In the genomic region with DNA sequence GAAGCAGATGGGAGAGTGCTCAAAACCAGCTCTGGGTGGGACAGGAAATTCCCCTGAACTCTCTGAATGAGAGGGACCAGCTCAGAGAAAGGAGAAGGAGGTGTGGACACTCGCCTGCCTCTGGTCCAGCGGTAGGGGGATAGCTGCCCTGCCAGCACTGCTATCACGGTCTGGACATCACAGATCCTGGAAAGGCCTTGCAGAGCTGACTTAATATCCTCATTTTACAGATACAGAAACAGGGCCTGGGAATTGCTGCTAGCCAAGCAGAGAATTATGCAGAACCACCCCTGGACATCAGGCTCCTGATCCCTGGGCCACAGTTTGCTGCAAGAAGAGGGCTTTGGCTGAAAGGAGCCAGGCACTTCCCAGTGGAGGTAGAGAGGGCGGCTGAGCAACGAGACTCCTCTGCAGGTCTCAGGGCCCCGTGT, we compare ENCODE assay signal across 1 cellular context.
TF ChIP-seq lines count a peak whose summit lies in the region.

No MANE protein-coding gene starts in this region.

TF ChIP-seq in GM12878, 131 proteins besides CTCF, POLR2A, EP300 and RAD21 (continued from another document and continues in another):
- TF ChIP-seq, protein P1, sequence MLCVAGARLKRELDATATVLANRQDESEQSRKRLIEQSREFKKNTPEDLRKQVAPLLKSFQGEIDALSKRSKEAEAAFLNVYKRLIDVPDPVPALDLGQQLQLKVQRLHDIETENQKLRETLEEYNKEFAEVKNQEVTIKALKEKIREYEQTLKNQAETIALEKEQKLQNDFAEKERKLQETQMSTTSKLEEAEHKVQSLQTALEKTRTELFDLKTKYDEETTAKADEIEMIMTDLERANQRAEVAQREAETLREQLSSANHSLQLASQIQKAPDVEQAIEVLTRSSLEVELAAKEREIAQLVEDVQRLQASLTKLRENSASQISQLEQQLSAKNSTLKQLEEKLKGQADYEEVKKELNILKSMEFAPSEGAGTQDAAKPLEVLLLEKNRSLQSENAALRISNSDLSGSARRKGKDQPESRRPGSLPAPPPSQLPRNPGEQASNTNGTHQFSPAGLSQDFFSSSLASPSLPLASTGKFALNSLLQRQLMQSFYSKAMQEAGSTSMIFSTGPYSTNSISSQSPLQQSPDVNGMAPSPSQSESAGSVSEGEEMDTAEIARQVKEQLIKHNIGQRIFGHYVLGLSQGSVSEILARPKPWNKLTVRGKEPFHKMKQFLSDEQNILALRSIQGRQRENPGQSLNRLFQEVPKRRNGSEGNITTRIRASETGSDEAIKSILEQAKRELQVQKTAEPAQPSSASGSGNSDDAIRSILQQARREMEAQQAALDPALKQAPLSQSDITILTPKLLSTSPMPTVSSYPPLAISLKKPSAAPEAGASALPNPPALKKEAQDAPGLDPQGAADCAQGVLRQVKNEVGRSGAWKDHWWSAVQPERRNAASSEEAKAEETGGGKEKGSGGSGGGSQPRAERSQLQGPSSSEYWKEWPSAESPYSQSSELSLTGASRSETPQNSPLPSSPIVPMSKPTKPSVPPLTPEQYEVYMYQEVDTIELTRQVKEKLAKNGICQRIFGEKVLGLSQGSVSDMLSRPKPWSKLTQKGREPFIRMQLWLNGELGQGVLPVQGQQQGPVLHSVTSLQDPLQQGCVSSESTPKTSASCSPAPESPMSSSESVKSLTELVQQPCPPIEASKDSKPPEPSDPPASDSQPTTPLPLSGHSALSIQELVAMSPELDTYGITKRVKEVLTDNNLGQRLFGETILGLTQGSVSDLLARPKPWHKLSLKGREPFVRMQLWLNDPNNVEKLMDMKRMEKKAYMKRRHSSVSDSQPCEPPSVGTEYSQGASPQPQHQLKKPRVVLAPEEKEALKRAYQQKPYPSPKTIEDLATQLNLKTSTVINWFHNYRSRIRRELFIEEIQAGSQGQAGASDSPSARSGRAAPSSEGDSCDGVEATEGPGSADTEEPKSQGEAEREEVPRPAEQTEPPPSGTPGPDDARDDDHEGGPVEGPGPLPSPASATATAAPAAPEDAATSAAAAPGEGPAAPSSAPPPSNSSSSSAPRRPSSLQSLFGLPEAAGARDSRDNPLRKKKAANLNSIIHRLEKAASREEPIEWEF (IDR thresholded peaks at IDR 0.05; ENCODE audit: insufficient replicate concordance, low read depth, low read length) = peak; percentile 34
- no peak for TF ChIP-seq POLR2AphosphoS2 (IDR thresholded peaks at IDR 0.05; ENCODE audit: low read depth, low read length)
- no peak for TF ChIP-seq SIN3A (IDR thresholded peaks at IDR 0.05; ENCODE audit: low read depth, low read length)
- TF ChIP-seq HCFC1 (IDR thresholded peaks at IDR 0.05; ENCODE audit: low read length) = no peak
- TF ChIP-seq, protein P2, sequence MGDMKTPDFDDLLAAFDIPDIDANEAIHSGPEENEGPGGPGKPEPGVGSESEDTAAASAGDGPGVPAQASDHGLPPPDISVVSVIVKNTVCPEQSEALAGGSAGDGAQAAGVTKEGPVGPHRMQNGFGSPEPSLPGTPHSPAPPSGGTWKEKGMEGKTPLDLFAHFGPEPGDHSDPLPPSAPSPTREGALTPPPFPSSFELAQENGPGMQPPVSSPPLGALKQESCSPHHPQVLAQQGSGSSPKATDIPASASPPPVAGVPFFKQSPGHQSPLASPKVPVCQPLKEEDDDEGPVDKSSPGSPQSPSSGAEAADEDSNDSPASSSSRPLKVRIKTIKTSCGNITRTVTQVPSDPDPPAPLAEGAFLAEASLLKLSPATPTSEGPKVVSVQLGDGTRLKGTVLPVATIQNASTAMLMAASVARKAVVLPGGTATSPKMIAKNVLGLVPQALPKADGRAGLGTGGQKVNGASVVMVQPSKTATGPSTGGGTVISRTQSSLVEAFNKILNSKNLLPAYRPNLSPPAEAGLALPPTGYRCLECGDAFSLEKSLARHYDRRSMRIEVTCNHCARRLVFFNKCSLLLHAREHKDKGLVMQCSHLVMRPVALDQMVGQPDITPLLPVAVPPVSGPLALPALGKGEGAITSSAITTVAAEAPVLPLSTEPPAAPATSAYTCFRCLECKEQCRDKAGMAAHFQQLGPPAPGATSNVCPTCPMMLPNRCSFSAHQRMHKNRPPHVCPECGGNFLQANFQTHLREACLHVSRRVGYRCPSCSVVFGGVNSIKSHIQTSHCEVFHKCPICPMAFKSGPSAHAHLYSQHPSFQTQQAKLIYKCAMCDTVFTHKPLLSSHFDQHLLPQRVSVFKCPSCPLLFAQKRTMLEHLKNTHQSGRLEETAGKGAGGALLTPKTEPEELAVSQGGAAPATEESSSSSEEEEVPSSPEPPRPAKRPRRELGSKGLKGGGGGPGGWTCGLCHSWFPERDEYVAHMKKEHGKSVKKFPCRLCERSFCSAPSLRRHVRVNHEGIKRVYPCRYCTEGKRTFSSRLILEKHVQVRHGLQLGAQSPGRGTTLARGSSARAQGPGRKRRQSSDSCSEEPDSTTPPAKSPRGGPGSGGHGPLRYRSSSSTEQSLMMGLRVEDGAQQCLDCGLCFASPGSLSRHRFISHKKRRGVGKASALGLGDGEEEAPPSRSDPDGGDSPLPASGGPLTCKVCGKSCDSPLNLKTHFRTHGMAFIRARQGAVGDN (IDR thresholded peaks at IDR 0.05) = 0 out of 2 replicates have a peak, but pooled peaks have one; percentile 29
- TF ChIP-seq, protein P3, sequence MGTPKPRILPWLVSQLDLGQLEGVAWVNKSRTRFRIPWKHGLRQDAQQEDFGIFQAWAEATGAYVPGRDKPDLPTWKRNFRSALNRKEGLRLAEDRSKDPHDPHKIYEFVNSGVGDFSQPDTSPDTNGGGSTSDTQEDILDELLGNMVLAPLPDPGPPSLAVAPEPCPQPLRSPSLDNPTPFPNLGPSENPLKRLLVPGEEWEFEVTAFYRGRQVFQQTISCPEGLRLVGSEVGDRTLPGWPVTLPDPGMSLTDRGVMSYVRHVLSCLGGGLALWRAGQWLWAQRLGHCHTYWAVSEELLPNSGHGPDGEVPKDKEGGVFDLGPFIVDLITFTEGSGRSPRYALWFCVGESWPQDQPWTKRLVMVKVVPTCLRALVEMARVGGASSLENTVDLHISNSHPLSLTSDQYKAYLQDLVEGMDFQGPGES (IDR thresholded peaks at IDR 0.05) = no peak
- TF ChIP-seq LARP7 (IDR thresholded peaks at IDR 0.05) = 0 out of 2 replicates have a peak, but pooled peaks have one; percentile 44
- TF ChIP-seq, protein P4, sequence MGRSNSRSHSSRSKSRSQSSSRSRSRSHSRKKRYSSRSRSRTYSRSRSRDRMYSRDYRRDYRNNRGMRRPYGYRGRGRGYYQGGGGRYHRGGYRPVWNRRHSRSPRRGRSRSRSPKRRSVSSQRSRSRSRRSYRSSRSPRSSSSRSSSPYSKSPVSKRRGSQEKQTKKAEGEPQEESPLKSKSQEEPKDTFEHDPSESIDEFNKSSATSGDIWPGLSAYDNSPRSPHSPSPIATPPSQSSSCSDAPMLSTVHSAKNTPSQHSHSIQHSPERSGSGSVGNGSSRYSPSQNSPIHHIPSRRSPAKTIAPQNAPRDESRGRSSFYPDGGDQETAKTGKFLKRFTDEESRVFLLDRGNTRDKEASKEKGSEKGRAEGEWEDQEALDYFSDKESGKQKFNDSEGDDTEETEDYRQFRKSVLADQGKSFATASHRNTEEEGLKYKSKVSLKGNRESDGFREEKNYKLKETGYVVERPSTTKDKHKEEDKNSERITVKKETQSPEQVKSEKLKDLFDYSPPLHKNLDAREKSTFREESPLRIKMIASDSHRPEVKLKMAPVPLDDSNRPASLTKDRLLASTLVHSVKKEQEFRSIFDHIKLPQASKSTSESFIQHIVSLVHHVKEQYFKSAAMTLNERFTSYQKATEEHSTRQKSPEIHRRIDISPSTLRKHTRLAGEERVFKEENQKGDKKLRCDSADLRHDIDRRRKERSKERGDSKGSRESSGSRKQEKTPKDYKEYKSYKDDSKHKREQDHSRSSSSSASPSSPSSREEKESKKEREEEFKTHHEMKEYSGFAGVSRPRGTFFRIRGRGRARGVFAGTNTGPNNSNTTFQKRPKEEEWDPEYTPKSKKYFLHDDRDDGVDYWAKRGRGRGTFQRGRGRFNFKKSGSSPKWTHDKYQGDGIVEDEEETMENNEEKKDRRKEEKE (IDR thresholded peaks at IDR 0.05) = no peak
- TF ChIP-seq HDGF (IDR thresholded peaks at IDR 0.05) = no peak
- TF ChIP-seq HDAC2 (IDR thresholded peaks at IDR 0.05) = no peak
- no peak for TF ChIP-seq RBBP5 (conservative IDR thresholded peaks at IDR 0.05)
- no peak for TF ChIP-seq ZSCAN29 (IDR thresholded peaks at IDR 0.05)
- TF ChIP-seq SREBF2 (IDR thresholded peaks at IDR 0.05; ENCODE audit: low read length) = no peak
- no peak for TF ChIP-seq EGR1 (IDR thresholded peaks at IDR 0.05; ENCODE audit: borderline replicate concordance in 1 of 2, low read depth in 2 of 2, low read length in 2 of 2)
- TF ChIP-seq, protein P5, sequence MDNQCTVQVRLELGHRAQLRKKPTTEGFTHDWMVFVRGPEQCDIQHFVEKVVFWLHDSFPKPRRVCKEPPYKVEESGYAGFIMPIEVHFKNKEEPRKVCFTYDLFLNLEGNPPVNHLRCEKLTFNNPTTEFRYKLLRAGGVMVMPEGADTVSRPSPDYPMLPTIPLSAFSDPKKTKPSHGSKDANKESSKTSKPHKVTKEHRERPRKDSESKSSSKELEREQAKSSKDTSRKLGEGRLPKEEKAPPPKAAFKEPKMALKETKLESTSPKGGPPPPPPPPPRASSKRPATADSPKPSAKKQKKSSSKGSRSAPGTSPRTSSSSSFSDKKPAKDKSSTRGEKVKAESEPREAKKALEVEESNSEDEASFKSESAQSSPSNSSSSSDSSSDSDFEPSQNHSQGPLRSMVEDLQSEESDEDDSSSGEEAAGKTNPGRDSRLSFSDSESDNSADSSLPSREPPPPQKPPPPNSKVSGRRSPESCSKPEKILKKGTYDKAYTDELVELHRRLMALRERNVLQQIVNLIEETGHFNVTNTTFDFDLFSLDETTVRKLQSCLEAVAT (IDR thresholded peaks at IDR 0.05) = no peak; the same call in 1 of the 2 replicates
- TF ChIP-seq TCF12 (IDR thresholded peaks at IDR 0.05; ENCODE audit: low read depth, low read length) = no peak
- TF ChIP-seq, protein P6, sequence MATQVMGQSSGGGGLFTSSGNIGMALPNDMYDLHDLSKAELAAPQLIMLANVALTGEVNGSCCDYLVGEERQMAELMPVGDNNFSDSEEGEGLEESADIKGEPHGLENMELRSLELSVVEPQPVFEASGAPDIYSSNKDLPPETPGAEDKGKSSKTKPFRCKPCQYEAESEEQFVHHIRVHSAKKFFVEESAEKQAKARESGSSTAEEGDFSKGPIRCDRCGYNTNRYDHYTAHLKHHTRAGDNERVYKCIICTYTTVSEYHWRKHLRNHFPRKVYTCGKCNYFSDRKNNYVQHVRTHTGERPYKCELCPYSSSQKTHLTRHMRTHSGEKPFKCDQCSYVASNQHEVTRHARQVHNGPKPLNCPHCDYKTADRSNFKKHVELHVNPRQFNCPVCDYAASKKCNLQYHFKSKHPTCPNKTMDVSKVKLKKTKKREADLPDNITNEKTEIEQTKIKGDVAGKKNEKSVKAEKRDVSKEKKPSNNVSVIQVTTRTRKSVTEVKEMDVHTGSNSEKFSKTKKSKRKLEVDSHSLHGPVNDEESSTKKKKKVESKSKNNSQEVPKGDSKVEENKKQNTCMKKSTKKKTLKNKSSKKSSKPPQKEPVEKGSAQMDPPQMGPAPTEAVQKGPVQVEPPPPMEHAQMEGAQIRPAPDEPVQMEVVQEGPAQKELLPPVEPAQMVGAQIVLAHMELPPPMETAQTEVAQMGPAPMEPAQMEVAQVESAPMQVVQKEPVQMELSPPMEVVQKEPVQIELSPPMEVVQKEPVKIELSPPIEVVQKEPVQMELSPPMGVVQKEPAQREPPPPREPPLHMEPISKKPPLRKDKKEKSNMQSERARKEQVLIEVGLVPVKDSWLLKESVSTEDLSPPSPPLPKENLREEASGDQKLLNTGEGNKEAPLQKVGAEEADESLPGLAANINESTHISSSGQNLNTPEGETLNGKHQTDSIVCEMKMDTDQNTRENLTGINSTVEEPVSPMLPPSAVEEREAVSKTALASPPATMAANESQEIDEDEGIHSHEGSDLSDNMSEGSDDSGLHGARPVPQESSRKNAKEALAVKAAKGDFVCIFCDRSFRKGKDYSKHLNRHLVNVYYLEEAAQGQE (IDR thresholded peaks at IDR 0.05; ENCODE audit: low read depth, low read length) = no peak
- TF ChIP-seq, protein P7, sequence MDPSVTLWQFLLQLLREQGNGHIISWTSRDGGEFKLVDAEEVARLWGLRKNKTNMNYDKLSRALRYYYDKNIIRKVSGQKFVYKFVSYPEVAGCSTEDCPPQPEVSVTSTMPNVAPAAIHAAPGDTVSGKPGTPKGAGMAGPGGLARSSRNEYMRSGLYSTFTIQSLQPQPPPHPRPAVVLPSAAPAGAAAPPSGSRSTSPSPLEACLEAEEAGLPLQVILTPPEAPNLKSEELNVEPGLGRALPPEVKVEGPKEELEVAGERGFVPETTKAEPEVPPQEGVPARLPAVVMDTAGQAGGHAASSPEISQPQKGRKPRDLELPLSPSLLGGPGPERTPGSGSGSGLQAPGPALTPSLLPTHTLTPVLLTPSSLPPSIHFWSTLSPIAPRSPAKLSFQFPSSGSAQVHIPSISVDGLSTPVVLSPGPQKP (IDR thresholded peaks at IDR 0.05; ENCODE audit: low read depth, low read length) = no peak
- no peak for TF ChIP-seq TCF7 (IDR thresholded peaks at IDR 0.05; ENCODE audit: borderline replicate concordance)
- no peak for TF ChIP-seq TCF3 (IDR thresholded peaks at IDR 0.05; ENCODE audit: borderline replicate concordance, insufficient read depth, low read depth, low read length)
- 0 out of 2 replicates have a peak, but pooled peaks have one; percentile 11 for TF ChIP-seq TAF1 (IDR thresholded peaks at IDR 0.05; ENCODE audit: borderline replicate concordance, low read depth, low read length)
- TF ChIP-seq BMI1 (IDR thresholded peaks at IDR 0.05; ENCODE audit: borderline replicate concordance) = no peak
- TF ChIP-seq NFYA (IDR thresholded peaks at IDR 0.05; ENCODE audit: borderline replicate concordance, low read depth, low read length) = no peak
- peak; percentile 77 for TF ChIP-seq POLR2AphosphoS5 (IDR thresholded peaks at IDR 0.05; ENCODE audit: low read length)
- TF ChIP-seq, protein P8, sequence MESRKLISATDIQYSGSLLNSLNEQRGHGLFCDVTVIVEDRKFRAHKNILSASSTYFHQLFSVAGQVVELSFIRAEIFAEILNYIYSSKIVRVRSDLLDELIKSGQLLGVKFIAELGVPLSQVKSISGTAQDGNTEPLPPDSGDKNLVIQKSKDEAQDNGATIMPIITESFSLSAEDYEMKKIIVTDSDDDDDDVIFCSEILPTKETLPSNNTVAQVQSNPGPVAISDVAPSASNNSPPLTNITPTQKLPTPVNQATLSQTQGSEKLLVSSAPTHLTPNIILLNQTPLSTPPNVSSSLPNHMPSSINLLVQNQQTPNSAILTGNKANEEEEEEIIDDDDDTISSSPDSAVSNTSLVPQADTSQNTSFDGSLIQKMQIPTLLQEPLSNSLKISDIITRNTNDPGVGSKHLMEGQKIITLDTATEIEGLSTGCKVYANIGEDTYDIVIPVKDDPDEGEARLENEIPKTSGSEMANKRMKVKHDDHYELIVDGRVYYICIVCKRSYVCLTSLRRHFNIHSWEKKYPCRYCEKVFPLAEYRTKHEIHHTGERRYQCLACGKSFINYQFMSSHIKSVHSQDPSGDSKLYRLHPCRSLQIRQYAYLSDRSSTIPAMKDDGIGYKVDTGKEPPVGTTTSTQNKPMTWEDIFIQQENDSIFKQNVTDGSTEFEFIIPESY (IDR thresholded peaks at IDR 0.05) = no peak
- peak; percentile 35; the same call in 1 of the 2 replicates for TF ChIP-seq GATAD2B (conservative IDR thresholded peaks at IDR 0.05; ENCODE audit: low read depth)
- no peak for TF ChIP-seq ZNF24 (IDR thresholded peaks at IDR 0.05)
